Comparison of ENCODE assay signal across 10 cellular contexts in the genomic region with DNA sequence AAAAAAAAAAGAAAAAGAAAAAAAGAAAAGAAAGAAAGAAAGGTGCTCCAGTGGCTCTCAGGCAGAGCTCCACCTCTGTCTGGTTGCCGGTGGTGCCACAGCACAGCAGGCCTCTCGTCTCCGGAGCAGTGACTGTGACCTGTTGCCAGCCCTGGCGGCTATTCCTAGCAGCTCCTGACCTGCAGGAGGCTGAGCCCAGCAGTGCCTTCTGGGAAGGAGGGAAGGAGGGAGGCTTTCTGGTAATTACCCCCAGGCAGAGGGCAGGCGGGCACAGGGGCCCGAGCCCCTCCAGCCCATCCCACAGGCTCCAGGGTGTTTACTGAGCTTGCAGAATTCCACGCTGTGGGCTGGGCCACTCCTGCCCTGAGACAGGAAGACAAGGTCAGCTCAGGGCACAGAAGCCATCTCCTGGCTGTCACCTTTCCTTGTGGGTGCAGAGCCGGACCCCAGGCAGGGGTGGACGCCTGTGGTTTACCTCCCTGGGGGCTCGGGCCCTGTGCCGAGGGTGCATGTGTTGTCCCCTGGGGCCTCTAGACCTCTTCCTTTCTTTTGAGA.
DNase-seq lines count a peak whose midpoint lies in the region; ATAC-seq and TF ChIP-seq lines count a peak whose summit lies in the region.
"Had no signal": no experiment of that assay in that cellular context is flagged by ENCODE, and none has a peak within 500 bp of the region (broad histone marks: within the 10 kb centered on the region; RNA-seq: fewer than 3 reads in every experiment).

No MANE protein-coding gene starts in this region.

- peak in 2 of 3 donors; percentile 15 to 51 for TF ChIP-seq CTCF in breast epithelium (IDR thresholded peaks at IDR 0.05)

- peaks cover 7 to 18% (median 17%) of the 10 kb centered on the region in 11 experiments; a peak in 20 of 22 replicates for H3K9me3 ChIP-seq in BLaER1 treated with 17β-estradiol and CSF1 and Interleukin-3, amounts not matched to agents 10 nM and 100 nM (replicated peaks in 1 of 11)
- no peaks in the 10 kb centered on the region for H3K9me3 ChIP-seq in breast epithelium

- H3K27me3 ChIP-seq in BLaER1 treated with 17β-estradiol and CSF1 and Interleukin-3, amounts not matched to agents 10 nM and 100 nM, result no peaks in the 10 kb centered on the region
- no peaks in the 10 kb centered on the region for H3K27me3 ChIP-seq in breast epithelium

- peak; percentile 35 for ATAC-seq in HG02798 (IDR thresholded peaks at IDR 0.05; ENCODE audit: poor library complexity, unreplicated experiment)
- ATAC-seq in memory B cell (ENCODE audit: low read depth), result peak; percentile 29
- no peak for ATAC-seq in HG02759 (IDR thresholded peaks at IDR 0.05; ENCODE audit: unreplicated experiment)
- no peak for ATAC-seq in GM21447 (IDR thresholded peaks at IDR 0.05; ENCODE audit: unreplicated experiment)

- peaks cover 94 to 100% (median 100%) of the 10 kb centered on the region in 10 experiments for H3K4me1 ChIP-seq in BLaER1 treated with 17β-estradiol and CSF1 and Interleukin-3, amounts not matched to agents 10 nM and 100 nM
- peaks cover 0 to 5% of the 10 kb centered on the region in 2 donors for H3K4me1 ChIP-seq in breast epithelium

- peak overlapping the region; percentile 69 for H3K4me3 Mint-ChIP-seq in memory B cell
- H3K4me3 Mint-ChIP-seq: stimulated activated naive CD8-positive, alpha-beta T cell treated with anti-CD3 and anti-CD28 coated beads, Interleukin-15, Interleukin-2, amounts not matched to agents 100 ng/mL and 50 ng/mL, for 24 hours had no signal

- peak overlapping the region; percentile 32 to 93 (median 78); a peak in 20 of 22 replicates for H3K27ac ChIP-seq in BLaER1 treated with 17β-estradiol and CSF1 and Interleukin-3, amounts not matched to agents 10 nM and 100 nM
- H3K27ac ChIP-seq in breast epithelium, result peak overlapping the region; percentile 49 to 68

- DNase-seq in breast epithelium (ENCODE audit: low spot score in 2 of 2), result peak in 1 of 2 donors; percentile 58
- DNase-seq in memory B cell (ENCODE audit: low spot score in 2 of 2), result peak in 1 of 2 donors; percentile 50
- no peak for DNase-seq in HPDE6-E6E7 (ENCODE audit: extremely low spot score)
- DNase-seq in SIG-M5 (lab: John Stamatoyannopoulos, UW), result no peak

- no peak overlapping the region for H3K4me3 ChIP-seq in BLaER1 treated with 17β-estradiol and CSF1 and Interleukin-3, amounts not matched to agents 10 nM and 100 nM
- no peak overlapping the region for H3K4me3 ChIP-seq in breast epithelium

- no peaks in the 10 kb centered on the region for H3K9me3 Mint-ChIP-seq in memory B cell
- H3K9me3 Mint-ChIP-seq: CD4-positive, alpha-beta memory T cell had no signal

- H3K4me1 Mint-ChIP-seq in memory B cell, result peaks cover 72% of the 10 kb centered on the region

- no peak for TF ChIP-seq POLR2A in breast epithelium (IDR thresholded peaks at IDR 0.05)

- intact Hi-C loops in breast epithelium (cut with DNase I; ENCODE audit: low total_unique reads), result loop anchor here (5.0 kb wide), 2 partner anchors 152 to 977 kb away; no protein-coding TSS in a partner anchor

- peaks cover 0 to 18% (median 7%) of the 10 kb centered on the region in 11 experiments; a peak in 7 of 22 replicates for H4K20me1 ChIP-seq in BLaER1 treated with 17β-estradiol and CSF1 and Interleukin-3, amounts not matched to agents 10 nM and 100 nM

- H3K36me3 Mint-ChIP-seq in memory B cell, result peaks cover 17% of the 10 kb centered on the region
- H3K36me3 Mint-ChIP-seq: CD4-positive, alpha-beta memory T cell had no signal

- H3K4me2 ChIP-seq in BLaER1 treated with 17β-estradiol and CSF1 and Interleukin-3, amounts not matched to agents 10 nM and 100 nM, result peak overlapping the region; percentile 87 to 100 (median 96)

- H3K27ac Mint-ChIP-seq in memory B cell, result peak overlapping the region; percentile 92

- H3K9ac ChIP-seq in BLaER1 treated with 17β-estradiol and CSF1 and Interleukin-3, amounts not matched to agents 10 nM and 100 nM, result peak overlapping the region; percentile 8 to 79 (median 48); a peak in 17 of 22 replicates

- H3K27me3 Mint-ChIP-seq in memory B cell, result no peaks in the 10 kb centered on the region
- H3K27me3 Mint-ChIP-seq: CD4-positive, alpha-beta memory T cell; stimulated activated naive CD8-positive, alpha-beta T cell treated with anti-CD3 and anti-CD28 coated beads, Interleukin-15, Interleukin-2, amounts not matched to agents 100 ng/mL and 50 ng/mL, for 24 hours had no signal

- H3K36me3 ChIP-seq in BLaER1 treated with 17β-estradiol and CSF1 and Interleukin-3, amounts not matched to agents 10 nM and 100 nM, result peaks cover 0 to 16% (median 10%) of the 10 kb centered on the region in 11 experiments; a peak in 11 of 22 replicates
- H3K36me3 ChIP-seq in breast epithelium, result no peaks in the 10 kb centered on the region

Comparison
In these comparisons a context has a peak if more than half of its experiments do, and no peak if none do; other contexts are left out.
1. ATAC-seq: peak in HG02798 (single experiment) and memory B cell (single experiment); none in HG02759 (single experiment) and GM21447 (single experiment).